ENCODE assay signal across 8 cellular contexts in the genomic region with DNA sequence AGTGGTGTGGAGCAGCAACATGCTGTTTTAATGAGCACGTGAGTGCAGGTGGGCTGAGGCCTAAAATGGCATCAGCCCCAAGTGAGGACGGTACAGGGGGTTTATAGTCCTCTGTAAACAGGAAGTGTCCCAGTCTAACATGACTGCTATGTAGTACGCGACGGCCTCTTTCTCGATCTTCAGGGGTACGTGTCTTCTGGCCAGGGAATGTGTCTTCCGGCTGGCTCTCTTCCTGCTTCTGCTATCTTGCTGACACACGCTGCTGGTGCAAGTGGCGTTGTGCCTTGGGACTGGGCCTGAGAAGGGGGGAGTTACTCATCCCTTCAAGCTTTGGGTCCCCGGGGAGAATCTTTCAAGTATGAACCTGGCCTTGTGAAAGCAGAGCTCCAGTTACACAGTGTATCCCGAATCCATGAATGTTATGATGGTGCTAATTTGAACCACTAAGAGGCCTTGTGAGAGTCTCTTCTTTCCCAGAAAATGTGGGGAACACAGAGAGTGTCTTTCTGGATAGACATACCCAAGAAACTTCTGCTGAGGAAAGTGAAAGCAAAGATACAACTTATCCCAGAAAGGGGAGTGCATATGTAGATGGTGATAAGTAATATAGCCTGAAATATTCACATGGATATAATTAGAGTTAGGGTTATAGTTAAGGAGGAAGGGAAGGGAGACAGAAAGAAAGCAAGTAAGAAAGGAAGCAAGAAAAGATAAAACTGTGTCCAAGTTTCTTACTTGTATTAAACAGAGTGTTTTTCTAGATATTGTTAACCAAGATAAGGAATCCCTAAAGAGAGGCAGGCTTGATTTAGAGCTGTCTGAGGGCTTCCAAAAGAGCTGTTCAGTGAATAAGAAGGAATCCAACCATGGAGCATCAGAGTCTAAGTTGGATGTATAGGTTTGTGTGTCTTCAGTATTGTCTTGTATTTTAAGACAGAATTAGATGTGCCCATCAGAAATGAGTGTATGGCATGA. TPM values are rescaled to one million over a fixed set of nuclear protein-coding genes. Genes with fewer than 3 reads are reported as not detected.
DNase-seq lines count a peak whose midpoint lies in the region; ATAC-seq and TF ChIP-seq lines count a peak whose summit lies in the region.

No MANE protein-coding gene starts in this region.

- no peaks in the 10 kb centered on the region for H3K27me3 Mint-ChIP-seq in T-helper 2 cell treated with Interferon-gamma antibody and Interleukin-4, amounts not matched to agents 5 μg/mL and 100 μg/mL, for 36 hours (ENCODE audit: low read depth)
- no peaks in the 10 kb centered on the region for H3K27me3 Mint-ChIP-seq in stimulated activated memory B cell treated with anti-CD40 and anti-IgM and Interleukin-4, amounts not matched to agents 10 μg/mL and 1 μg/mL and 100 μg/mL, for 72 hours
- H3K27me3 Mint-ChIP-seq in neural progenitor cell (ENCODE audit: insufficient read depth, low read depth): peaks cover 5% of the 10 kb centered on the region

- no peaks in the 10 kb centered on the region for H3K9me3 Mint-ChIP-seq in T-helper 2 cell treated with Interferon-gamma antibody and Interleukin-4, amounts not matched to agents 5 μg/mL and 100 μg/mL, for 36 hours
- H3K9me3 Mint-ChIP-seq in activated naive CD4-positive, alpha-beta T cell treated with anti-CD3 and anti-CD28 coated beads, Interleukin-2, amount 50 U/mL, for 72 hours: peaks cover 0 to 4% of the 10 kb centered on the region in 2 donors
- H3K9me3 Mint-ChIP-seq in stimulated activated memory B cell treated with anti-CD40 and anti-IgM and Interleukin-4, amounts not matched to agents 10 μg/mL and 1 μg/mL and 100 μg/mL, for 72 hours: no peaks in the 10 kb centered on the region
- peaks cover 4% of the 10 kb centered on the region for H3K9me3 Mint-ChIP-seq in neural progenitor cell

- no peak for TF ChIP-seq CTCF in left ventricle myocardium inferior (IDR thresholded peaks at IDR 0.05; ENCODE audit: borderline replicate concordance)
- no peak for TF ChIP-seq CTCF in neural progenitor cell (IDR thresholded peaks at IDR 0.05)

- no peaks in the 10 kb centered on the region for H3K79me2 ChIP-seq in neural progenitor cell (ENCODE audit: low read depth)

- no peak for ATAC-seq in activated naive CD4-positive, alpha-beta T cell treated with anti-CD3 and anti-CD28 coated beads, Interleukin-2, amount 50 U/mL, for 72 hours
- ATAC-seq in stimulated activated memory B cell treated with anti-CD40 and anti-IgM and Interleukin-4, amounts not matched to agents 10 μg/mL and 1 μg/mL and 100 μg/mL, for 72 hours: no peak

- H3K4me3 Mint-ChIP-seq in T-helper 2 cell treated with Interferon-gamma antibody and Interleukin-4, amounts not matched to agents 5 μg/mL and 100 μg/mL, for 36 hours: peak overlapping the region; percentile 50
- no peak overlapping the region for H3K4me3 Mint-ChIP-seq in stimulated activated memory B cell treated with anti-CD40 and anti-IgM and Interleukin-4, amounts not matched to agents 10 μg/mL and 1 μg/mL and 100 μg/mL, for 72 hours
- no peak overlapping the region for H3K4me3 Mint-ChIP-seq in neural progenitor cell

- H3K4me2 ChIP-seq in neural progenitor cell: no peak overlapping the region

- no peak for DNase-seq in T-helper 2 cell treated with Interferon-gamma antibody and Interleukin-4, amounts not matched to agents 5 μg/mL and 100 μg/mL, for 36 hours (ENCODE audit: low spot score)
- DNase-seq in T-helper 2 cell: no peak
- no peak for DNase-seq in activated naive CD4-positive, alpha-beta T cell treated with anti-CD3 and anti-CD28 coated beads, Interleukin-2, amount 50 U/mL, for 72 hours (ENCODE audit: low spot score in 2 of 2)
- peak; percentile 50 for DNase-seq in left ventricle myocardium inferior
- DNase-seq in NCI-H1105 (lab: John Stamatoyannopoulos, UW): no peak
- no peak for DNase-seq in COR-L47 (lab: John Stamatoyannopoulos, UW)
- no peak for DNase-seq in neural progenitor cell (ENCODE audit: low spot score)

- H2AFZ ChIP-seq in neural progenitor cell (replicated peaks): no peak overlapping the region

- H3K27me3 ChIP-seq in left ventricle myocardium inferior (ENCODE audit: low read depth): no peaks in the 10 kb centered on the region
- no peaks in the 10 kb centered on the region for H3K27me3 ChIP-seq in neural progenitor cell

- no peaks in the 10 kb centered on the region for H3F3A ChIP-seq in neural progenitor cell (ENCODE audit: low read depth)

- H3K4me1 ChIP-seq in left ventricle myocardium inferior (peaks cover 17% of the 10 kb centered on the region), neural progenitor cell (no peaks in the 10 kb centered on the region)

- H4K20me1 ChIP-seq in neural progenitor cell (ENCODE audit: low read depth): no peaks in the 10 kb centered on the region

- intact Hi-C loops in left ventricle myocardium inferior (cut with micrococcal nuclease): no loop called here

- peaks cover 29% of the 10 kb centered on the region for H3K4me1 Mint-ChIP-seq in T-helper 2 cell treated with Interferon-gamma antibody and Interleukin-4, amounts not matched to agents 5 μg/mL and 100 μg/mL, for 36 hours (ENCODE audit: low read depth)
- peaks cover 37% of the 10 kb centered on the region for H3K4me1 Mint-ChIP-seq in stimulated activated memory B cell treated with anti-CD40 and anti-IgM and Interleukin-4, amounts not matched to agents 10 μg/mL and 1 μg/mL and 100 μg/mL, for 72 hours
- H3K4me1 Mint-ChIP-seq in neural progenitor cell: no peaks in the 10 kb centered on the region

- H3K4me3 ChIP-seq in left ventricle myocardium inferior (no peak overlapping the region), neural progenitor cell (no peak overlapping the region)

- H3K36me3 ChIP-seq in left ventricle myocardium inferior: peaks cover 28% of the 10 kb centered on the region
- no peaks in the 10 kb centered on the region for H3K36me3 ChIP-seq in neural progenitor cell

- H3K9me3 ChIP-seq in left ventricle myocardium inferior (replicated peaks) (no peaks in the 10 kb centered on the region), neural progenitor cell (ENCODE audit: low read depth) (no peaks in the 10 kb centered on the region)

- peak overlapping the region; percentile 49 for H3K27ac Mint-ChIP-seq in T-helper 2 cell treated with Interferon-gamma antibody and Interleukin-4, amounts not matched to agents 5 μg/mL and 100 μg/mL, for 36 hours
- H3K27ac Mint-ChIP-seq in activated naive CD4-positive, alpha-beta T cell treated with anti-CD3 and anti-CD28 coated beads, Interleukin-2, amount 50 U/mL, for 72 hours: peak overlapping the region; percentile 77 to 78
- peak overlapping the region; percentile 36 for H3K27ac Mint-ChIP-seq in stimulated activated memory B cell treated with anti-CD40 and anti-IgM and Interleukin-4, amounts not matched to agents 10 μg/mL and 1 μg/mL and 100 μg/mL, for 72 hours
- H3K27ac Mint-ChIP-seq in neural progenitor cell: no peak overlapping the region

- H3K27ac ChIP-seq in left ventricle myocardium inferior (replicated peaks) (peak overlapping the region; percentile 66), neural progenitor cell (no peak overlapping the region)

- H3K36me3 Mint-ChIP-seq in T-helper 2 cell treated with Interferon-gamma antibody and Interleukin-4, amounts not matched to agents 5 μg/mL and 100 μg/mL, for 36 hours (ENCODE audit: low read depth): peaks cover 42% of the 10 kb centered on the region
- H3K36me3 Mint-ChIP-seq in activated naive CD4-positive, alpha-beta T cell treated with anti-CD3 and anti-CD28 coated beads, Interleukin-2, amount 50 U/mL, for 72 hours: peaks cover 0 to 22% of the 10 kb centered on the region in 2 donors
- peaks cover 48% of the 10 kb centered on the region for H3K36me3 Mint-ChIP-seq in stimulated activated memory B cell treated with anti-CD40 and anti-IgM and Interleukin-4, amounts not matched to agents 10 μg/mL and 1 μg/mL and 100 μg/mL, for 72 hours
- H3K36me3 Mint-ChIP-seq in neural progenitor cell: peaks cover 43% of the 10 kb centered on the region

- no peak overlapping the region for H3K9ac ChIP-seq in neural progenitor cell

RNA-seq across cellular contexts. Expression of gene ANXA2R, which starts 35.5 kb away (rescaled TPM):
- total RNA-seq in activated naive CD4-positive, alpha-beta T cell treated with anti-CD3 and anti-CD28 coated beads, Interleukin-2, amount 50 U/mL, for 72 hours: 1 to 10 TPM; 5.3 to 8.4 TPM
- 0.82 TPM for total RNA-seq in left ventricle myocardium inferior
- 0.17 and 0.74 TPM in 2 replicates for total RNA-seq in neural progenitor cell (ENCODE audit: low replicate concordance)

RNA-seq across cellular contexts. Expression of gene ZNF131, which starts 45.1 kb away (rescaled TPM):
- 10 to 100 TPM; 23.8 to 42.9 TPM for total RNA-seq in activated naive CD4-positive, alpha-beta T cell treated with anti-CD3 and anti-CD28 coated beads, Interleukin-2, amount 50 U/mL, for 72 hours
- total RNA-seq in left ventricle myocardium inferior (15.0 TPM), neural progenitor cell (ENCODE audit: low replicate concordance) (56.3 and 96.5 TPM in 2 replicates)
